Comparison of ENCODE assay signal across 1 cellular context in the genomic region with DNA sequence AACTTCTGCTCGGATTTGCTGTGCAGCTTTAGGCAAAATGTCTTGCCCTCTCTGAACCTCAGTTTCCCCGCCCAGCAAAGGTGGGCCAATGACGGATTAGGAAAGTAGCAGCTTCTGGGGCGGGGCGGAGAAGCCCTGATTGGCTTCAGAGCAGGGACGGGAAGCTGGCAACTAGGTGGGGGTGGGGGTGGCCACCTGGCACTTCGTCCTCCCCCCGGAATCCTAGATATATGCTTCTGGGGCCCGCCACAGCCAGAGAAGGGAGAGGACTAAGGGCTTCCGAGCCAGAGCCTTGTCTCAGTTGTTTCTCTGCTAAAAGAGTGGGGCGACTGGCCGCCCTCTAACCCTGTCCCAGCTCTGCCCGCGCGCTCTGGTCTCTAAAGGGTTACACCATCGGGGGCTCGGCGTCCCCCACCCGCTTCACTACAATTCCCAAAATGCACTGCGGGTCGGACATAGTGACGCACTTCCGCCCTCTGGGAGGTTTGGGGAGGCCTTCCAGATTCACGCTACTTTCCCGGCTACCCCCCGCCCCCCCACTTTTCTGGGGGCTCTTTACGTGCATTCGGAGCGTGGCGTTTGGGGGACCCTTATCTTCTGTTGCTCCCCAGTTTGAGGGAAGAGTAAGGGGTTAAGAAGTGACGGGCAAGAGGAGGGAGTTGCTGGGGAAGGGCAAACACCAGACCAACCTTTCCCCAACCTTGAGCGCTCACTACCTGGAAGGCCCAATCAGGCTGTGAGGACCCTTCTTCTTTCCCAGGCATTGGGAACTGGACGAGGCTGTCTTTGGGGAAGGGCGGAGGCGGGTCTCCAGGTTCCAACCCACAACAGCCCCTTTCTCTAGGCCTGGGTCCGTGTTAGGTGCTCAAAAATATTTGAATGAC.
TF ChIP-seq lines count a peak whose summit lies in the region.

No MANE protein-coding gene starts in this region.

TF ChIP-seq in WTC11, 78 proteins besides CTCF, POLR2A, EP300 and RAD21 (continued from another document):
- no peak for TF ChIP-seq ZNF532 (CRISPR knock-in tag; IDR thresholded peaks at IDR 0.05; ENCODE audit: borderline replicate concordance)
- TF ChIP-seq, protein P1, sequence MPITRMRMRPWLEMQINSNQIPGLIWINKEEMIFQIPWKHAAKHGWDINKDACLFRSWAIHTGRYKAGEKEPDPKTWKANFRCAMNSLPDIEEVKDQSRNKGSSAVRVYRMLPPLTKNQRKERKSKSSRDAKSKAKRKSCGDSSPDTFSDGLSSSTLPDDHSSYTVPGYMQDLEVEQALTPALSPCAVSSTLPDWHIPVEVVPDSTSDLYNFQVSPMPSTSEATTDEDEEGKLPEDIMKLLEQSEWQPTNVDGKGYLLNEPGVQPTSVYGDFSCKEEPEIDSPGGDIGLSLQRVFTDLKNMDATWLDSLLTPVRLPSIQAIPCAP (CRISPR knock-in tag; IDR thresholded peaks at IDR 0.05), result no peak
- TF ChIP-seq KAT7 (CRISPR knock-in tag; IDR thresholded peaks at IDR 0.05; ENCODE audit: borderline replicate concordance), result no peak
- peak; percentile 7; the same call in 1 of the 2 replicates for TF ChIP-seq ARID4B (CRISPR knock-in tag; IDR thresholded peaks at IDR 0.05; ENCODE audit: borderline replicate concordance)
- no peak for TF ChIP-seq ZNF423 (CRISPR knock-in tag; IDR thresholded peaks at IDR 0.05)
